10 cellular contexts compared by ENCODE assay signal in genomic region chr1:177817969-177818872, GRCh38.
DNase-seq lines count a peak whose midpoint lies in the region; ATAC-seq lines count a peak whose summit lies in the region.
"Had no signal": no experiment of that assay in that cellular context is flagged by ENCODE, and none has a peak within 500 bp of the region (broad histone marks: within the 10 kb centered on the region; RNA-seq: fewer than 3 reads in every experiment).

No MANE protein-coding gene starts in this region.

- H3K9me3 ChIP-seq in CD4-positive, alpha-beta memory T cell (ENCODE audit: control insufficient read depth in 1 of 2, low read length in 2 of 2) = no peaks in the 10 kb centered on the region
- H3K9me3 ChIP-seq in naive thymus-derived CD4-positive, alpha-beta T cell (ENCODE audit: control insufficient read depth in 2 of 3, low read length in 3 of 3) = peaks cover 0 to 7% (median 0%) of the 10 kb centered on the region in 3 experiments

- no peaks in the 10 kb centered on the region for H3K4me1 Mint-ChIP-seq in CD4-positive, alpha-beta memory T cell
- H3K4me1 Mint-ChIP-seq in naive thymus-derived CD4-positive, alpha-beta T cell = no peaks in the 10 kb centered on the region

- H3K27ac Mint-ChIP-seq in CD4-positive, alpha-beta memory T cell = no peak overlapping the region
- no peak overlapping the region for H3K27ac Mint-ChIP-seq in naive thymus-derived CD4-positive, alpha-beta T cell

- H3K27me3 Mint-ChIP-seq in CD4-positive, alpha-beta memory T cell = peaks cover 2% of the 10 kb centered on the region in 2 donors
- peaks cover 0 to 2% (median 0%) of the 10 kb centered on the region in 5 donors for H3K27me3 Mint-ChIP-seq in naive thymus-derived CD4-positive, alpha-beta T cell

- peak; percentile 98 for ATAC-seq in HG02678 (IDR thresholded peaks at IDR 0.05; ENCODE audit: unreplicated experiment)
- peak; percentile 98 for ATAC-seq in HG03565 (IDR thresholded peaks at IDR 0.05; ENCODE audit: unreplicated experiment)
- no peak for ATAC-seq in naive thymus-derived CD4-positive, alpha-beta T cell

- POLR2A ChIA-PET in CD4-positive, alpha-beta memory T cell (lab: Charles Lee; ENCODE audit: partially characterized antibody) = no interaction called here
- POLR2A ChIA-PET in naive thymus-derived CD4-positive, alpha-beta T cell (lab: Charles Lee) = no interaction called here

- DNase-seq in NCI-H526 (lab: John Stamatoyannopoulos, UW) (peak; percentile 38 to 41), NCI-H526 treated with DMSO at 0.1 percent for 48 hours (lab: John Stamatoyannopoulos, UW) (no peak)
- no peak for DNase-seq in activated CD4-positive, alpha-beta T cell treated with anti-CD3 and anti-CD28 coated beads for 48 hours
- no peak for DNase-seq in stimulated activated CD4-positive, alpha-beta T cell treated with anti-CD3 and anti-CD28 coated beads, Interleukin-2, amount 100 ng/mL, for 48 hours
- no peak for DNase-seq in CD4-positive, alpha-beta memory T cell
- DNase-seq in naive thymus-derived CD4-positive, alpha-beta T cell = no peak
- DNase-seq: NCI-H345 had no signal

- intact Hi-C loops in CD4-positive, alpha-beta memory T cell (cut with micrococcal nuclease) = no loop called here
- intact Hi-C loops in naive thymus-derived CD4-positive, alpha-beta T cell (cut with micrococcal nuclease) = no loop called here

- peaks cover 0 to 17% (median 6%) of the 10 kb centered on the region in 8 donors for H3K9me3 Mint-ChIP-seq in CD4-positive, alpha-beta memory T cell
- H3K9me3 Mint-ChIP-seq in naive thymus-derived CD4-positive, alpha-beta T cell = peaks cover 0 to 32% (median 6%) of the 10 kb centered on the region in 11 donors

- CTCF ChIA-PET in CD4-positive, alpha-beta memory T cell (lab: Charles Lee; ENCODE audit: partially characterized antibody) = no interaction called here
- CTCF ChIA-PET in naive thymus-derived CD4-positive, alpha-beta T cell (lab: Charles Lee) = no interaction called here

- H3K4me3 ChIP-seq in CD4-positive, alpha-beta memory T cell (ENCODE audit: low read length in 2 of 2) = no peak overlapping the region
- H3K4me3 ChIP-seq in naive thymus-derived CD4-positive, alpha-beta T cell (ENCODE audit: low read length) = no peak overlapping the region
- H3K4me3 ChIP-seq: right atrium auricular region had no signal

- H3K36me3 Mint-ChIP-seq in CD4-positive, alpha-beta memory T cell = no peaks in the 10 kb centered on the region
- H3K36me3 Mint-ChIP-seq in naive thymus-derived CD4-positive, alpha-beta T cell = no peaks in the 10 kb centered on the region

- no peak overlapping the region for H3K4me3 Mint-ChIP-seq in CD4-positive, alpha-beta memory T cell
- no peak overlapping the region for H3K4me3 Mint-ChIP-seq in naive thymus-derived CD4-positive, alpha-beta T cell

- no peak overlapping the region for H3K27ac ChIP-seq in CD4-positive, alpha-beta memory T cell (ENCODE audit: low read depth, low read length)
- H3K27ac ChIP-seq in naive thymus-derived CD4-positive, alpha-beta T cell (ENCODE audit: low read depth, low read length) = no peak overlapping the region
- H3K27ac ChIP-seq: right atrium auricular region had no signal

- no peaks in the 10 kb centered on the region for H3K27me3 ChIP-seq in CD4-positive, alpha-beta memory T cell (ENCODE audit: insufficient read depth, low read length)
- H3K27me3 ChIP-seq in naive thymus-derived CD4-positive, alpha-beta T cell (ENCODE audit: control insufficient read depth in 2 of 2, insufficient read depth in 2 of 2, low read length in 2 of 2) = no peaks in the 10 kb centered on the region
- H3K27me3 ChIP-seq: right atrium auricular region had no signal

- H3K36me3 ChIP-seq in CD4-positive, alpha-beta memory T cell (ENCODE audit: insufficient read depth, low read length) = no peaks in the 10 kb centered on the region
- no peaks in the 10 kb centered on the region for H3K36me3 ChIP-seq in naive thymus-derived CD4-positive, alpha-beta T cell (ENCODE audit: control insufficient read depth in 2 of 3, insufficient read depth in 3 of 3, low read length in 3 of 3)
- H3K36me3 ChIP-seq: right atrium auricular region had no signal

- H3K4me1 ChIP-seq in CD4-positive, alpha-beta memory T cell (ENCODE audit: insufficient read depth, low read length) = no peaks in the 10 kb centered on the region
- no peaks in the 10 kb centered on the region for H3K4me1 ChIP-seq in naive thymus-derived CD4-positive, alpha-beta T cell (ENCODE audit: control insufficient read depth in 2 of 2, insufficient read depth in 2 of 2, low read length in 2 of 2)
- H3K4me1 ChIP-seq: right atrium auricular region had no signal

Comparison
In these comparisons a context has a peak if more than half of its experiments do, and no peak if none do; other contexts are left out.
1. DNase-seq: peak in NCI-H526 (2 of 2); none in NCI-H526 treated with DMSO at 0.1 percent for 48 hours (single experiment), activated CD4-positive, alpha-beta T cell treated with anti-CD3 and anti-CD28 coated beads for 48 hours (single experiment), stimulated activated CD4-positive, alpha-beta T cell treated with anti-CD3 and anti-CD28 coated beads, Interleukin-2, amount 100 ng/mL, for 48 hours (0 of 2), CD4-positive, alpha-beta memory T cell (0 of 5) and naive thymus-derived CD4-positive, alpha-beta T cell (0 of 9).